8 cellular contexts compared by ENCODE assay signal in the genomic region with DNA sequence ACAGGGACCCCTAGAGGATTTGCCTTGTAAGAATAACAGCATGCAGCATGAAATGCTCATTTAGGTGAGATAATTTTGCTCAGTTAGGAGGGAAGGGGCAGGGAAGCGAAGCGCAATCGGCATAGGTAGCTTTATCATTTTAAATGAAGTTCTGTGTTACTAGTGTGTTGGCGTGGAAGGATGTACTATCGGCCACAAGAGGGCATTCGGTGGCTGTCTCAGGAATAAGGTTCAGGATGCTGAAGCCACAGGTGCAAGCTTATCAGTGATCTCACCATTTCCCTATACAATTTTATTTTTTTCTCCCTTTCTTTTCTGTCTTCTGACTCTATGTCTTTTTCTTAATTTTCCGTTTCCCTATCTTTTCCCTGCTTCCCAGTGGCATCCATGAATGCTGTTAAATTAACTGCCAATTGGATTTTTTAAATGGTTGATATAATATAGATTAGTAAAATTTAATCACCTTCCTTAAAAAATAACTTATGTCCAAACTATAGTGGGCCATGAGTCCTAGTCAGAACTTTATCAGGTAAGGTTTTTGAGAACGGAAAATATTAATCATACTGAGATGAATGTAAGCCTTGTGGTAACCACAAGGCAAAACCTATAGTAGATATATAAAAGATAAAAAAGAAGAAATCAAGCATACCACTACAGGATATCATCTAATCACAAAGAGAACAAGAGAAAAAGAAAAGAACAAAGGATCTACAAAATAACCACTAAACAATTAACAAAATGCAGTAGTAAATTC. TPM values are rescaled to one million over a fixed set of nuclear protein-coding genes. Genes with fewer than 3 reads are reported as not detected.
DNase-seq lines count a peak whose midpoint lies in the region; ATAC-seq and TF ChIP-seq lines count a peak whose summit lies in the region.
"Had no signal": no experiment of that assay in that cellular context is flagged by ENCODE, and none has a peak within 500 bp of the region (broad histone marks: within the 10 kb centered on the region; RNA-seq: fewer than 3 reads in every experiment).

No MANE protein-coding gene starts in this region.

- H3K4me3 ChIP-seq in GM12865 (ENCODE audit: low read depth, low read length) (no peak overlapping the region), Loucy (ENCODE audit: low read length, poor library complexity, severe bottlenecking) (no peak overlapping the region), right cardiac atrium (ENCODE audit: low read length) (no peak overlapping the region), spleen (no peak overlapping the region)

- H4K20me1 ChIP-seq in Loucy (ENCODE audit: insufficient read depth, low read length, poor library complexity, severe bottlenecking), result no peaks in the 10 kb centered on the region

- no peak overlapping the region for H2AFZ ChIP-seq in Loucy (ENCODE audit: low read length)

- no peak overlapping the region for H3K9ac ChIP-seq in Loucy (ENCODE audit: low read depth, low read length, poor library complexity, severe bottlenecking)

- 28% methylated on average over 8 of the region's 8 CpGs for WGBS in right cardiac atrium
- WGBS in spleen, 5 donors, result 24 to 34% (median 27%) methylated on average over 8 of the region's 8 CpGs

- no peaks in the 10 kb centered on the region for H3K9me3 ChIP-seq in Loucy (ENCODE audit: insufficient read depth, low read depth, low read length)
- H3K9me3 ChIP-seq in right cardiac atrium (ENCODE audit: control insufficient read depth, low read length), result no peaks in the 10 kb centered on the region
- no peaks in the 10 kb centered on the region for H3K9me3 ChIP-seq in spleen

- TF ChIP-seq CTCF in GM12865 (IDR thresholded peaks at IDR 0.05; ENCODE audit: insufficient read depth, low read depth, low read length, missing control alignments) (peak; percentile 18), Loucy (conservative IDR thresholded peaks at IDR 0.05; ENCODE audit: low read length) (peak; percentile 88), spleen (IDR thresholded peaks at IDR 0.05 in 8 of 11, conservative IDR thresholded peaks at IDR 0.05 in 3 of 11) (peak; percentile 62 to 86 (median 72))

- DNase-seq in GM12865 (ENCODE audit: low read depth), result peak; percentile 59
- DNase-seq in SKM-1 (lab: John Stamatoyannopoulos, UW; ENCODE audit: unreplicated experiment), result peak; percentile 51
- DNase-seq in anterior cingulate cortex (lab: John Stamatoyannopoulos, UW), result peak in 32 of 58 donors; percentile 0 to 52 (median 6)
- peak in 1 of 3 donors; percentile 71 for DNase-seq in right cardiac atrium
- no peak for DNase-seq in spleen

- no peak for TF ChIP-seq POLR2A in spleen (IDR thresholded peaks at IDR 0.05)

- H3F3A ChIP-seq in Loucy (ENCODE audit: low read depth), result no peaks in the 10 kb centered on the region

- H3K4me1 ChIP-seq in Loucy (ENCODE audit: insufficient read depth, low read length, poor library complexity, severe bottlenecking) (peaks cover 16% of the 10 kb centered on the region), right cardiac atrium (ENCODE audit: control insufficient read depth, insufficient read depth, low read length) (no peaks in the 10 kb centered on the region), spleen (peaks cover 0 to 6% (median 0%) of the 10 kb centered on the region in 6 donors)

- H3K36me3 ChIP-seq in Loucy (ENCODE audit: insufficient read depth, low read length) (no peaks in the 10 kb centered on the region), spleen (no peaks in the 10 kb centered on the region)

- no peak overlapping the region for H3K4me2 ChIP-seq in Loucy (ENCODE audit: low read depth, low read length, poor library complexity, severe bottlenecking)

- intact Hi-C loops in right cardiac atrium (cut with DNase I), result loop anchor here (5.0 to 10.0 kb wide), 5 partner anchors 238 to 418 kb away; no protein-coding TSS in a partner anchor
- intact Hi-C loops in spleen (cut with DNase I; ENCODE audit: low total_unique reads), result loop anchor here (5.0 kb wide), 2 partner anchors 241 to 416 kb away; no protein-coding TSS in a partner anchor

- peak; percentile 66 to 67 for ATAC-seq in right cardiac atrium
- no peak for ATAC-seq in HG02973 (IDR thresholded peaks at IDR 0.05; ENCODE audit: unreplicated experiment)

- H3K9me2 ChIP-seq in Loucy (replicated peaks; ENCODE audit: low read depth, low read length), result no peaks in the 10 kb centered on the region

- H3K27ac ChIP-seq in right cardiac atrium (ENCODE audit: low read length) (no peak overlapping the region), spleen (no peak overlapping the region)

- H3K27me3 ChIP-seq in Loucy (ENCODE audit: insufficient read depth, low read length, poor library complexity, severe bottlenecking) (no peaks in the 10 kb centered on the region), right cardiac atrium (ENCODE audit: control insufficient read depth, insufficient read depth) (no peaks in the 10 kb centered on the region), spleen (replicated peaks in 1 of 7) (no peaks in the 10 kb centered on the region)

- no peaks in the 10 kb centered on the region for H3K79me2 ChIP-seq in Loucy (ENCODE audit: insufficient read depth, low read length)

RNA-seq across cellular contexts. Expression of a gene that starts 1.2 kb away (rescaled TPM):
- total RNA-seq in right cardiac atrium, result not detected
- not detected for polyA plus RNA-seq in right cardiac atrium
- not detected for total RNA-seq in spleen
- not detected for polyA plus RNA-seq in spleen
- polyA plus RNA-seq: esophagus had no signal

RNA-seq across cellular contexts. Expression of a gene that starts 44.6 kb away (rescaled TPM):
- not detected for total RNA-seq in right cardiac atrium
- not detected for polyA plus RNA-seq in right cardiac atrium
- not detected for total RNA-seq in spleen
- polyA plus RNA-seq in spleen, result not detected
- polyA plus RNA-seq: esophagus had no signal

Comparison
In these comparisons a context has a peak if more than half of its experiments do, and no peak if none do; other contexts are left out.
1. CTCF ChIP-seq: peak in every context shown above with its lines; median percentile 88 in Loucy; 72 in spleen; 18 in GM12865.